9 cellular contexts compared by ENCODE assay signal in genomic region chr7:99459087-99459486, GRCh38. TPM values are rescaled to one million over a fixed set of nuclear protein-coding genes. Genes with fewer than 3 reads are reported as not detected.
DNase-seq lines count a peak whose midpoint lies in the region; ATAC-seq, FAIRE-seq and TF ChIP-seq lines count a peak whose summit lies in the region.
"Had no signal": no experiment of that assay in that cellular context is flagged by ENCODE, and none has a peak within 500 bp of the region (broad histone marks: within the 10 kb centered on the region; RNA-seq: fewer than 3 reads in every experiment).

No MANE protein-coding gene starts in this region.

- peak; percentile 62 for ATAC-seq in activated naive CD8-positive, alpha-beta T cell treated with anti-CD3 and anti-CD28 coated beads, Interleukin-2, amount 10 ng/mL, durations not matched to agents 7 days and 5 days (ENCODE audit: low read depth)

- H3K27me3 Mint-ChIP-seq in activated naive CD8-positive, alpha-beta T cell treated with anti-CD3 and anti-CD28 coated beads, Interleukin-2, amount 10 ng/mL, durations not matched to agents 7 days and 5 days: no peaks in the 10 kb centered on the region
- no peaks in the 10 kb centered on the region for H3K27me3 Mint-ChIP-seq in nephron (ENCODE audit: low read depth)

- DNase-seq in DMS53 (lab: John Stamatoyannopoulos, UW): peak; percentile 76
- no peak for DNase-seq in DMS53 treated with DMSO at 0.1 percent for 48 hours (lab: John Stamatoyannopoulos, UW; ENCODE audit: unreplicated experiment)
- DNase-seq in MV-4-11 (lab: John Stamatoyannopoulos, UW): peak; percentile 46
- no peak for DNase-seq in activated naive CD8-positive, alpha-beta T cell treated with anti-CD3 and anti-CD28 coated beads, Interleukin-2, amount 10 ng/mL, durations not matched to agents 7 days and 5 days
- no peak for DNase-seq in HTR-8/SVneo (ENCODE audit: insufficient read length, low spot score)
- no peak for DNase-seq in HCEC 1CT
- DNase-seq in activated CD4-positive, CD25-positive, alpha-beta regulatory T cell treated with anti-CD3 and anti-CD28 coated beads, Interleukin-2, amount 50 U/mL, for 72 hours: no peak

- H3K27ac Mint-ChIP-seq in activated naive CD8-positive, alpha-beta T cell treated with anti-CD3 and anti-CD28 coated beads, Interleukin-2, amount 10 ng/mL, durations not matched to agents 7 days and 5 days: no peak overlapping the region
- peak overlapping the region in 1 of 3 experiments; percentile 9 for H3K27ac Mint-ChIP-seq in nephron

- H3K9me3 Mint-ChIP-seq in activated naive CD8-positive, alpha-beta T cell treated with anti-CD3 and anti-CD28 coated beads, Interleukin-2, amount 10 ng/mL, durations not matched to agents 7 days and 5 days: no peaks in the 10 kb centered on the region
- no peaks in the 10 kb centered on the region for H3K9me3 Mint-ChIP-seq in nephron

- POLR2A ChIA-PET in activated naive CD8-positive, alpha-beta T cell treated with anti-CD3 and anti-CD28 coated beads, Interleukin-2, amount 10 ng/mL, durations not matched to agents 7 days and 5 days (lab: Charles Lee): interaction anchor here (0.6 kb wide), 1 partner anchor 12 kb away, joined by 3 read pairs; no protein-coding TSS in a partner anchor

- peak; percentile 5 to 31 (median 22) for TF ChIP-seq CTCF in nephron (IDR thresholded peaks at IDR 0.05; ENCODE audit: unreplicated experiment in 3 of 3)

- FAIRE-seq in HTR-8/SVneo (lab: Jason Lieb, UNC): no peak
- FAIRE-seq: A204.1 had no signal

- H3K4me1 Mint-ChIP-seq in activated naive CD8-positive, alpha-beta T cell treated with anti-CD3 and anti-CD28 coated beads, Interleukin-2, amount 10 ng/mL, durations not matched to agents 7 days and 5 days: peaks cover 15% of the 10 kb centered on the region
- peaks cover 44% of the 10 kb centered on the region for H3K4me1 Mint-ChIP-seq in nephron

- H3K36me3 Mint-ChIP-seq in activated naive CD8-positive, alpha-beta T cell treated with anti-CD3 and anti-CD28 coated beads, Interleukin-2, amount 10 ng/mL, durations not matched to agents 7 days and 5 days: peaks cover 30% of the 10 kb centered on the region
- peaks cover 51% of the 10 kb centered on the region for H3K36me3 Mint-ChIP-seq in nephron (ENCODE audit: low read depth)

- H3K4me3 Mint-ChIP-seq in activated naive CD8-positive, alpha-beta T cell treated with anti-CD3 and anti-CD28 coated beads, Interleukin-2, amount 10 ng/mL, durations not matched to agents 7 days and 5 days: no peak overlapping the region
- H3K4me3 Mint-ChIP-seq in nephron: no peak overlapping the region

RNA-seq across cellular contexts. Expression of gene ATP5MF, which starts 6.9 kb away (rescaled TPM):
- total RNA-seq in activated naive CD8-positive, alpha-beta T cell treated with anti-CD3 and anti-CD28 coated beads, Interleukin-2, amount 10 ng/mL, durations not matched to agents 7 days and 5 days: 100 to 1,000 TPM; 338 to 377 TPM

RNA-seq across cellular contexts. Expression of gene ZNF789, which starts 13.6 kb away (rescaled TPM):
- total RNA-seq in activated naive CD8-positive, alpha-beta T cell treated with anti-CD3 and anti-CD28 coated beads, Interleukin-2, amount 10 ng/mL, durations not matched to agents 7 days and 5 days: 10 to 100 TPM; 26.0 to 26.4 TPM

RNA-seq across cellular contexts. Expression of gene CPSF4, which starts 20.3 kb away (rescaled TPM):
- total RNA-seq in activated naive CD8-positive, alpha-beta T cell treated with anti-CD3 and anti-CD28 coated beads, Interleukin-2, amount 10 ng/mL, durations not matched to agents 7 days and 5 days: 10 to 100 TPM; 61.5 to 62.1 TPM

RNA-seq across cellular contexts. Expression of gene PTCD1, which starts 20.5 kb away (rescaled TPM):
- total RNA-seq in activated naive CD8-positive, alpha-beta T cell treated with anti-CD3 and anti-CD28 coated beads, Interleukin-2, amount 10 ng/mL, durations not matched to agents 7 days and 5 days: 10 to 100 TPM; 10.7 to 11.1 TPM

RNA-seq across cellular contexts. Expression of gene ZNF394, which starts 41.0 kb away (rescaled TPM):
- 10 to 100 TPM; 65.1 to 71.2 TPM for total RNA-seq in activated naive CD8-positive, alpha-beta T cell treated with anti-CD3 and anti-CD28 coated beads, Interleukin-2, amount 10 ng/mL, durations not matched to agents 7 days and 5 days

Comparison
In these comparisons a context has a peak if more than half of its experiments do, and no peak if none do; other contexts are left out.
1. DNase-seq: peak in DMS53 (single experiment) and MV-4-11 (single experiment); none in DMS53 treated with DMSO at 0.1 percent for 48 hours (single experiment), activated naive CD8-positive, alpha-beta T cell treated with anti-CD3 and anti-CD28 coated beads, Interleukin-2, amount 10 ng/mL, durations not matched to agents 7 days and 5 days (single experiment), HTR-8/SVneo (single experiment), HCEC 1CT (single experiment) and activated CD4-positive, CD25-positive, alpha-beta regulatory T cell treated with anti-CD3 and anti-CD28 coated beads, Interleukin-2, amount 50 U/mL, for 72 hours (single experiment).